Comparison of ENCODE assay signal across 28 cellular contexts in genomic region chr2:134694411-134694810, GRCh38. TPM values are rescaled to one million over a fixed set of nuclear protein-coding genes. Genes with fewer than 3 reads are reported as not detected.
"Had no signal": no experiment of that assay in that cellular context is flagged by ENCODE, and none has a peak within 500 bp of the region (broad histone marks: within the 10 kb centered on the region; RNA-seq: fewer than 3 reads in every experiment).

No MANE protein-coding gene starts in this region.

- ATAC-seq: stimulated activated effector memory CD8-positive, alpha-beta T cell treated with anti-CD3 and anti-CD28 coated beads, Interleukin-12 subunit alpha, Interleukin-12 subunit beta, amount 100 ng/mL, for 72 hours; stimulated activated memory B cell treated with anti-CD40 and anti-IgM and Interleukin-4, amounts not matched to agents 10 μg/mL and 1 μg/mL and 100 μg/mL, for 72 hours; stimulated activated naive B cell treated with anti-CD40 and anti-IgM and Interleukin-4, amounts not matched to agents 10 μg/mL and 1 μg/mL and 100 μg/mL, for 72 hours; stimulated activated naive CD8-positive, alpha-beta T cell treated with anti-CD3 and anti-CD28 coated beads, Interleukin-15, amount 100 ng/mL, for 72 hours; stimulated activated naive CD8-positive, alpha-beta T cell treated with anti-CD3 and anti-CD28 coated beads, Interleukin-15, Interleukin-2, amounts not matched to agents 100 U/mL and 50 U/mL, for 24 hours had no signal

- H3K36me3 Mint-ChIP-seq: stimulated activated effector memory CD8-positive, alpha-beta T cell treated with anti-CD3 and anti-CD28 coated beads, Interleukin-12 subunit alpha, Interleukin-12 subunit beta, amount 100 ng/mL, for 72 hours; stimulated activated memory B cell treated with anti-CD40 and anti-IgM and Interleukin-4, amounts not matched to agents 10 μg/mL and 1 μg/mL and 100 μg/mL, for 72 hours; stimulated activated naive B cell treated with anti-CD40 and anti-IgM and Interleukin-4, amounts not matched to agents 10 μg/mL and 1 μg/mL and 100 μg/mL, for 72 hours; type B pancreatic cell had no signal

- H3K4me3 Mint-ChIP-seq: stimulated activated effector memory CD8-positive, alpha-beta T cell treated with anti-CD3 and anti-CD28 coated beads, Interleukin-12 subunit alpha, Interleukin-12 subunit beta, amount 100 ng/mL, for 72 hours; stimulated activated memory B cell treated with anti-CD40 and anti-IgM and Interleukin-4, amounts not matched to agents 10 μg/mL and 1 μg/mL and 100 μg/mL, for 72 hours; stimulated activated naive B cell treated with anti-CD40 and anti-IgM and Interleukin-4, amounts not matched to agents 10 μg/mL and 1 μg/mL and 100 μg/mL, for 72 hours; stimulated activated naive CD8-positive, alpha-beta T cell treated with anti-CD3 and anti-CD28 coated beads, Interleukin-15, amount 100 ng/mL, for 72 hours; stimulated activated naive CD8-positive, alpha-beta T cell treated with anti-CD3 and anti-CD28 coated beads, Interleukin-15, Interleukin-2, amounts not matched to agents 100 ng/mL and 50 ng/mL, for 24 hours; type B pancreatic cell had no signal

- H3K27ac Mint-ChIP-seq: stimulated activated effector memory CD8-positive, alpha-beta T cell treated with anti-CD3 and anti-CD28 coated beads, Interleukin-12 subunit alpha, Interleukin-12 subunit beta, amount 100 ng/mL, for 72 hours; stimulated activated memory B cell treated with anti-CD40 and anti-IgM and Interleukin-4, amounts not matched to agents 10 μg/mL and 1 μg/mL and 100 μg/mL, for 72 hours; stimulated activated naive B cell treated with anti-CD40 and anti-IgM and Interleukin-4, amounts not matched to agents 10 μg/mL and 1 μg/mL and 100 μg/mL, for 72 hours; stimulated activated naive CD8-positive, alpha-beta T cell treated with anti-CD3 and anti-CD28 coated beads, Interleukin-15, amount 100 ng/mL, for 72 hours; stimulated activated naive CD8-positive, alpha-beta T cell treated with anti-CD3 and anti-CD28 coated beads, Interleukin-15, Interleukin-2, amounts not matched to agents 100 ng/mL and 50 ng/mL, for 24 hours; type B pancreatic cell had no signal

- H3K4me1 Mint-ChIP-seq: stimulated activated effector memory CD8-positive, alpha-beta T cell treated with anti-CD3 and anti-CD28 coated beads, Interleukin-12 subunit alpha, Interleukin-12 subunit beta, amount 100 ng/mL, for 72 hours; stimulated activated memory B cell treated with anti-CD40 and anti-IgM and Interleukin-4, amounts not matched to agents 10 μg/mL and 1 μg/mL and 100 μg/mL, for 72 hours; stimulated activated naive B cell treated with anti-CD40 and anti-IgM and Interleukin-4, amounts not matched to agents 10 μg/mL and 1 μg/mL and 100 μg/mL, for 72 hours; stimulated activated naive CD8-positive, alpha-beta T cell treated with anti-CD3 and anti-CD28 coated beads, Interleukin-15, amount 100 ng/mL, for 72 hours had no signal

- DNase-seq: stimulated activated CD4-positive, alpha-beta T cell treated with anti-CD3 and anti-CD28 coated beads, Interleukin-2, amount 100 ng/mL, for 48 hours; stimulated activated CD4-positive, alpha-beta T cell treated with anti-CD3 and anti-CD28 coated beads, Interleukin-4, amount 100 ng/mL, for 1 hour; stimulated activated CD4-positive, alpha-beta T cell treated with anti-CD3 and anti-CD28 coated beads, Interleukin-4, amount 100 ng/mL, for 24 hours; stimulated activated CD4-positive, alpha-beta T cell treated with anti-CD3 and anti-CD28 coated beads, Interleukin-4, amount 100 ng/mL, for 4 hours; stimulated activated CD8-positive, alpha-beta memory T cell treated with anti-CD3 and anti-CD28 coated beads, Interleukin-4, amount 100 ng/mL, for 48 hours; stimulated activated naive B cell treated with anti-CD40 and anti-IgM and Interleukin-4, amounts not matched to agents 10 μg/mL and 1 μg/mL and 100 μg/mL, for 72 hours; stimulated activated naive CD4-positive, alpha-beta T cell; stimulated activated naive CD4-positive, alpha-beta T cell treated with Interleukin-2 at 50 U/mL for 16 hours; stimulated activated naive CD8-positive, alpha-beta T cell treated with anti-CD3 and anti-CD28 coated beads, Interleukin-15, amount 100 ng/mL, for 72 hours; stimulated activated naive CD8-positive, alpha-beta T cell treated with anti-CD3 and anti-CD28 coated beads, Interleukin-15, Interleukin-2, amounts not matched to agents 100 U/mL and 50 U/mL, for 24 hours; stomach; substantia nigra; testis; thyroid gland; tibial artery; transverse colon; trophoblast cell; upper lobe of left lung; upper lobe of right lung; uterus had no signal

- H3K9me3 ChIP-seq: stomach, suprapubic skin, testis, thoracic aorta, thyroid gland, tibial artery, tibial nerve, transverse colon, upper lobe of left lung, upper lobe of right lung, uterus, vagina had no signal

- H3K27me3 Mint-ChIP-seq: stimulated activated memory B cell treated with anti-CD40 and anti-IgM and Interleukin-4, amounts not matched to agents 10 μg/mL and 1 μg/mL and 100 μg/mL, for 72 hours had no signal

RNA-seq across cellular contexts. Expression of gene TMEM163, which starts 24.4 kb away (rescaled TPM):
- total RNA-seq: tibial nerve, vagina had no signal
